ENCODE assay signal across 1 cellular context in the genomic region with DNA sequence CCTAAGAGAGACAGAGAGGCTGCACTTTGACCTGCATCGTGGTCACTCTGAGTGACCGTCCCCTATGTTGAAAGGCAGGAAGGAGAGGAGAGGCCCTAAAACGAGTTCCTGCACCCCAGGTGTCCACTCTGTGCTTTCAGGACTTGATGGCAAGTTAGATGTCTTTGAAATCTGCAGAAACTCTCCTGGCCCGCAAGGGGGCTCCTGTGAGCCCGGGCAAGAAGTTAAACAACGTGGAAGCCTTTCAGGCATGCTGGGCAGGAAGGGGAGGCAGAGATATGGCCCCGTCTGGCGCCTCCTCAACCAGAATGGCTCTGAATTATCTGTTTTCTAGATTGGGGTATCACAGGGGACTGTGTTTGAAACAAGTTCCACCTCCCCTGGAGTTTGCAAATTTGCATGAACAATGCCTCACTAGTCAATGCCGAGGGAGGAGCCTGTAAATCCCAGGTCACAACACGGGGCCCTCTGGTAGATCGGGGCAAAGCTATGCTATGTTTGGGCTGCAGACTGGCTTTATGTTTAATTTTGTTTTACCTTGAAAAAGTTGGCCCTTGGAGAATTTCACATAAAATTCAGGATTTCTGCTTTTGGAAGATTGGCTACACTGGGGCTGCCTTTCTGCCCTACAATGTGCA.
A peak's percentile ranks its signal among the peaks of the same experiment; 100 is the strongest.
TF ChIP-seq lines count a peak whose summit lies in the region.

No MANE protein-coding gene starts in this region.

TF ChIP-seq in HepG2, 621 proteins besides CTCF, POLR2A, EP300 and RAD21 (continued from another document):
- TF ChIP-seq, protein P1, sequence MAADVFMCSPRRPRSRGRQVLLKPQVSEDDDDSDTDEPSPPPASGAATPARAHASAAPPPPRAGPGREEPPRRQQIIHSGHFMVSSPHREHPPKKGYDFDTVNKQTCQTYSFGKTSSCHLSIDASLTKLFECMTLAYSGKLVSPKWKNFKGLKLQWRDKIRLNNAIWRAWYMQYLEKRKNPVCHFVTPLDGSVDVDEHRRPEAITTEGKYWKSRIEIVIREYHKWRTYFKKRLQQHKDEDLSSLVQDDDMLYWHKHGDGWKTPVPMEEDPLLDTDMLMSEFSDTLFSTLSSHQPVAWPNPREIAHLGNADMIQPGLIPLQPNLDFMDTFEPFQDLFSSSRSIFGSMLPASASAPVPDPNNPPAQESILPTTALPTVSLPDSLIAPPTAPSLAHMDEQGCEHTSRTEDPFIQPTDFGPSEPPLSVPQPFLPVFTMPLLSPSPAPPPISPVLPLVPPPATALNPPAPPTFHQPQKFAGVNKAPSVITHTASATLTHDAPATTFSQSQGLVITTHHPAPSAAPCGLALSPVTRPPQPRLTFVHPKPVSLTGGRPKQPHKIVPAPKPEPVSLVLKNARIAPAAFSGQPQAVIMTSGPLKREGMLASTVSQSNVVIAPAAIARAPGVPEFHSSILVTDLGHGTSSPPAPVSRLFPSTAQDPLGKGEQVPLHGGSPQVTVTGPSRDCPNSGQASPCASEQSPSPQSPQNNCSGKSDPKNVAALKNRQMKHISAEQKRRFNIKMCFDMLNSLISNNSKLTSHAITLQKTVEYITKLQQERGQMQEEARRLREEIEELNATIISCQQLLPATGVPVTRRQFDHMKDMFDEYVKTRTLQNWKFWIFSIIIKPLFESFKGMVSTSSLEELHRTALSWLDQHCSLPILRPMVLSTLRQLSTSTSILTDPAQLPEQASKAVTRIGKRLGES (CRISPR knock-in tag; IDR thresholded peaks at IDR 0.05; ENCODE audit: borderline replicate concordance): no peak
- TF ChIP-seq PAF1 (CRISPR knock-in tag; IDR thresholded peaks at IDR 0.05) (no peak), SMC3 (IDR thresholded peaks at IDR 0.05; ENCODE audit: low read length) (peak; percentile 89), KDM2A (CRISPR knock-in tag; IDR thresholded peaks at IDR 0.05; ENCODE audit: borderline replicate concordance, low read depth) (peak; percentile 36; the same call in 1 of the 2 replicates), XRCC5 (optimal IDR thresholded peaks at IDR 0.05; ENCODE audit: low read length) (peak; percentile 26), IRF2 (CRISPR knock-in tag; IDR thresholded peaks at IDR 0.05) (no peak), CEBPG (CRISPR knock-in tag; IDR thresholded peaks at IDR 0.05) (no peak), SALL1 (CRISPR knock-in tag; IDR thresholded peaks at IDR 0.05) (peak; percentile 29; the same call in 1 of the 2 replicates), ZNF879 (CRISPR knock-in tag; IDR thresholded peaks at IDR 0.05) (no peak)
